Comparison of ENCODE assay signal across 32 cellular contexts in genomic region chr9:114050646-114051045, GRCh38. TPM values are rescaled to one million over a fixed set of nuclear protein-coding genes. Genes with fewer than 3 reads are reported as not detected.
"Had no signal": no experiment of that assay in that cellular context is flagged by ENCODE, and none has a peak within 500 bp of the region (broad histone marks: within the 10 kb centered on the region; RNA-seq: fewer than 3 reads in every experiment).

No MANE protein-coding gene starts in this region.

- H3K4me3 ChIP-seq: left lung, lung, mucosa of descending colon, right lobe of liver, tibial artery had no signal

- H3K4me1 Mint-ChIP-seq: activated naive CD4-positive, alpha-beta T cell treated with anti-CD3 and anti-CD28 coated beads, Interleukin-2, amount 50 U/mL, for 24 hours; activated naive CD8-positive, alpha-beta T cell treated with anti-CD3 and anti-CD28 coated beads, Interleukin-2, amount 50 U/mL, for 24 hours; immature natural killer cell; stimulated activated memory B cell treated with anti-CD40 and anti-IgM and Interleukin-4, amounts not matched to agents 10 μg/mL and 1 μg/mL and 100 μg/mL, for 72 hours; stimulated activated naive CD8-positive, alpha-beta T cell treated with anti-CD3 and anti-CD28 coated beads, Interleukin-15, amount 100 ng/mL, for 72 hours had no signal

- H3K4me1 ChIP-seq: left lung, right lobe of liver, tibial artery had no signal

- DNase-seq: activated CD4-positive, alpha-beta memory T cell treated with anti-CD3 and anti-CD28 coated beads for 36 hours; activated CD4-positive, alpha-beta T cell treated with anti-CD3 and anti-CD28 coated beads for 48 hours; activated naive CD8-positive, alpha-beta T cell treated with anti-CD3 and anti-CD28 coated beads, Interleukin-2, amount 50 U/mL, for 24 hours; activated T-cell treated with anti-CD3 and anti-CD28 coated beads, Interleukin-2, amount 50 U/mL, for 4 hours; central memory CD4-positive, alpha-beta T cell; hippocampal formation; immature natural killer cell; mesendoderm; mucosa of descending colon; SK-N-SH; stimulated activated CD4-positive, alpha-beta T cell treated with anti-CD3 and anti-CD28 coated beads, Interleukin-12 subunit alpha, Interleukin-12 subunit beta, amount 100 ng/mL, for 4 hours; stimulated activated CD4-positive, alpha-beta T cell treated with anti-CD3 and anti-CD28 coated beads, Interleukin-4, amount 100 ng/mL, for 1 hour; stimulated activated naive CD8-positive, alpha-beta T cell treated with anti-CD3 and anti-CD28 coated beads, Interleukin-15, amount 100 ng/mL, for 72 hours; substantia nigra had no signal

- H3K9me3 Mint-ChIP-seq: activated CD4-positive, alpha-beta memory T cell treated with anti-CD3 and anti-CD28 coated beads for 36 hours; activated naive CD4-positive, alpha-beta T cell treated with anti-CD3 and anti-CD28 coated beads, Interleukin-2, amount 50 U/mL, for 24 hours; activated naive CD8-positive, alpha-beta T cell treated with anti-CD3 and anti-CD28 coated beads, Interleukin-2, amount 50 U/mL, for 24 hours; activated T-cell treated with anti-CD3 and anti-CD28 coated beads, Interleukin-2, amount 50 U/mL, for 4 hours; activated T-helper 2 cell treated with anti-CD3 and anti-CD28 coated beads, Interferon-gamma antibody, Interleukin-2, Interleukin-4, amounts not matched to agents 10 μg/mL and 5 μg/mL and 100 μg/mL, durations not matched to agents 14 hours and 24 hours and 36 hours; immature natural killer cell; natural killer cell treated with Interleukin-12 subunit alpha and Interleukin-12 subunit beta and Interleukin-15 and Interleukin-18, amount 100 ng/mL, for 72 hours; stimulated activated memory B cell treated with anti-CD40 and anti-IgM and Interleukin-4, amounts not matched to agents 10 μg/mL and 1 μg/mL and 100 μg/mL, for 72 hours; stimulated activated naive CD8-positive, alpha-beta T cell treated with anti-CD3 and anti-CD28 coated beads, Interleukin-15, amount 100 ng/mL, for 72 hours; T-helper 2 cell treated with Interferon-gamma antibody and Interleukin-4, amounts not matched to agents 5 μg/mL and 100 μg/mL, for 36 hours had no signal

- H3K27me3 Mint-ChIP-seq: natural killer cell treated with Interleukin-12 subunit alpha and Interleukin-12 subunit beta and Interleukin-15 and Interleukin-18, amount 100 ng/mL, for 72 hours; progenitor cell of endocrine pancreas; stimulated activated naive CD8-positive, alpha-beta T cell treated with anti-CD3 and anti-CD28 coated beads, Interleukin-15, amount 100 ng/mL, for 72 hours had no signal

- H3K9me3 ChIP-seq: left lung, mucosa of descending colon, right lobe of liver, SK-N-SH had no signal

- ATAC-seq: activated naive CD8-positive, alpha-beta T cell treated with anti-CD3 and anti-CD28 coated beads, Interleukin-2, amount 50 U/mL, for 24 hours; activated T-cell treated with anti-CD3 and anti-CD28 coated beads, Interleukin-2, amount 50 U/mL, for 4 hours; left lung; mucosa of descending colon; natural killer cell treated with Interleukin-12 subunit alpha and Interleukin-12 subunit beta and Interleukin-15 and Interleukin-18, amount 100 ng/mL, for 72 hours; right lobe of liver; stimulated activated memory B cell treated with anti-CD40 and anti-IgM and Interleukin-4, amounts not matched to agents 10 μg/mL and 1 μg/mL and 100 μg/mL, for 72 hours; stimulated activated naive CD8-positive, alpha-beta T cell treated with anti-CD3 and anti-CD28 coated beads, Interleukin-15, amount 100 ng/mL, for 72 hours had no signal

- H3K27ac Mint-ChIP-seq: activated CD4-positive, alpha-beta memory T cell treated with anti-CD3 and anti-CD28 coated beads for 36 hours; activated naive CD4-positive, alpha-beta T cell treated with anti-CD3 and anti-CD28 coated beads, Interleukin-2, amount 50 U/mL, for 24 hours; activated naive CD8-positive, alpha-beta T cell treated with anti-CD3 and anti-CD28 coated beads, Interleukin-2, amount 50 U/mL, for 24 hours; activated T-helper 2 cell treated with anti-CD3 and anti-CD28 coated beads, Interferon-gamma antibody, Interleukin-2, Interleukin-4, amounts not matched to agents 10 μg/mL and 5 μg/mL and 100 μg/mL, durations not matched to agents 14 hours and 24 hours and 36 hours; immature natural killer cell; natural killer cell treated with Interleukin-12 subunit alpha and Interleukin-12 subunit beta and Interleukin-15 and Interleukin-18, amount 100 ng/mL, for 72 hours; progenitor cell of endocrine pancreas; stimulated activated memory B cell treated with anti-CD40 and anti-IgM and Interleukin-4, amounts not matched to agents 10 μg/mL and 1 μg/mL and 100 μg/mL, for 72 hours; stimulated activated naive CD8-positive, alpha-beta T cell treated with anti-CD3 and anti-CD28 coated beads, Interleukin-15, amount 100 ng/mL, for 72 hours; T-helper 2 cell treated with Interferon-gamma antibody and Interleukin-4, amounts not matched to agents 5 μg/mL and 100 μg/mL, for 36 hours had no signal

- H3K36me3 Mint-ChIP-seq: activated CD4-positive, alpha-beta memory T cell treated with anti-CD3 and anti-CD28 coated beads for 36 hours; activated naive CD4-positive, alpha-beta T cell treated with anti-CD3 and anti-CD28 coated beads, Interleukin-2, amount 50 U/mL, for 24 hours; natural killer cell treated with Interleukin-12 subunit alpha and Interleukin-12 subunit beta and Interleukin-15 and Interleukin-18, amount 100 ng/mL, for 72 hours had no signal

- H3K27me3 ChIP-seq: left lung, right lobe of liver, tibial artery had no signal

- H3K4me3 Mint-ChIP-seq: activated CD4-positive, alpha-beta memory T cell treated with anti-CD3 and anti-CD28 coated beads for 36 hours; activated naive CD4-positive, alpha-beta T cell treated with anti-CD3 and anti-CD28 coated beads, Interleukin-2, amount 50 U/mL, for 24 hours; activated naive CD8-positive, alpha-beta T cell treated with anti-CD3 and anti-CD28 coated beads, Interleukin-2, amount 50 U/mL, for 24 hours; activated T-cell treated with anti-CD3 and anti-CD28 coated beads, Interleukin-2, amount 50 U/mL, for 4 hours; immature natural killer cell; natural killer cell treated with Interleukin-12 subunit alpha and Interleukin-12 subunit beta and Interleukin-15 and Interleukin-18, amount 100 ng/mL, for 72 hours; stimulated activated memory B cell treated with anti-CD40 and anti-IgM and Interleukin-4, amounts not matched to agents 10 μg/mL and 1 μg/mL and 100 μg/mL, for 72 hours; stimulated activated naive CD8-positive, alpha-beta T cell treated with anti-CD3 and anti-CD28 coated beads, Interleukin-15, amount 100 ng/mL, for 72 hours; T-helper 2 cell treated with Interferon-gamma antibody and Interleukin-4, amounts not matched to agents 5 μg/mL and 100 μg/mL, for 36 hours had no signal

- H3K27ac ChIP-seq: left lung, right lobe of liver, tibial artery had no signal

RNA-seq across cellular contexts. Expression of gene AMBP, which starts 27.5 kb away (rescaled TPM):
- total RNA-seq: activated CD4-positive, alpha-beta memory T cell treated with anti-CD3 and anti-CD28 coated beads for 36 hours; activated CD8-positive, alpha-beta memory T cell treated with anti-CD3 and anti-CD28 coated beads for 36 hours; activated T-helper 2 cell treated with anti-CD3 and anti-CD28 coated beads, Interferon-gamma antibody, Interleukin-2, Interleukin-4, amounts not matched to agents 10 μg/mL and 5 μg/mL and 100 μg/mL, durations not matched to agents 14 hours and 24 hours and 36 hours; endothelial cell of umbilical vein; fibroblast of villous mesenchyme; kidney epithelial cell; natural killer cell treated with Interleukin-12 subunit alpha and Interleukin-12 subunit beta and Interleukin-15 and Interleukin-18, amount 100 ng/mL, for 72 hours; osteocyte had no signal
- polyA plus RNA-seq: endothelial cell of umbilical vein, immature natural killer cell had no signal

RNA-seq across cellular contexts. Expression of gene KIF12, which starts 48.4 kb away (rescaled TPM):
- total RNA-seq: activated CD4-positive, alpha-beta memory T cell treated with anti-CD3 and anti-CD28 coated beads for 36 hours; activated CD8-positive, alpha-beta memory T cell treated with anti-CD3 and anti-CD28 coated beads for 36 hours; activated T-helper 2 cell treated with anti-CD3 and anti-CD28 coated beads, Interferon-gamma antibody, Interleukin-2, Interleukin-4, amounts not matched to agents 10 μg/mL and 5 μg/mL and 100 μg/mL, durations not matched to agents 14 hours and 24 hours and 36 hours; fibroblast of lung; fibroblast of villous mesenchyme; myocyte; natural killer cell treated with Interleukin-12 subunit alpha and Interleukin-12 subunit beta and Interleukin-15 and Interleukin-18, amount 100 ng/mL, for 72 hours; skeletal muscle tissue had no signal
- polyA plus RNA-seq: fibroblast of lung, immature natural killer cell had no signal
